ENCODE assay signal across 1 cellular context in the genomic region with DNA sequence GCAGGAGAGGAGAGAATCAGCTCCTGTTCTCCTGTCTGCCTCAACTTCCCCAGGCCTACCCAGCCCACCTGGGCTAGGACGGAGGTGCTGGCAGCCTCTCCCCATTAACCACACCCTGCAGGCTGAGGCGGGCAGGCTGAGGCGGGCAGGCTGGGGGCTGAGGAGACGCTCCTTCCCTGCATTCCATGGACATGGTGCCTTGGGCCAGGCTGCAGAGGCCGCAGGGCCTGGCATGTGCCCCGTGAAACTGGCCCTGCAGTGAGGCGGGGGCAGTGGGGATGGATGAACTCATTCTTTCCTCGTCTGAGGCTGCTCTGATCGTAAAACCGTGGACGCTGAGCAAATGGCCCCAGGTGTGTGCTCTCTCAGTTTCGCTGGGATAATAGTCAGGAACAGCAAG.
TF ChIP-seq lines count a peak whose summit lies in the region.

No MANE protein-coding gene starts in this region.

TF ChIP-seq in K562, 482 proteins besides CTCF, POLR2A, EP300 and RAD21 (continued from another document):
- TF ChIP-seq ZNF277 (CRISPR knock-in tag; IDR thresholded peaks at IDR 0.05; ENCODE audit: borderline replicate concordance): no peak
- no peak for TF ChIP-seq BDP1 (IDR thresholded peaks at IDR 0.05; ENCODE audit: insufficient read depth, insufficient read length)
- no peak for TF ChIP-seq IFI16 (CRISPR knock-in tag; IDR thresholded peaks at IDR 0.05)
- no peak for TF ChIP-seq USF2 (CRISPR knock-in tag; IDR thresholded peaks at IDR 0.05)
- no peak for TF ChIP-seq CREB3 (tag; conservative IDR thresholded peaks at IDR 0.05; ENCODE audit: low read depth)
- no peak for TF ChIP-seq TCF7L2 (IDR thresholded peaks at IDR 0.05; ENCODE audit: low read depth, low read length)
